Comparison of ENCODE assay signal across 8 cellular contexts in genomic region chr1:52054496-52055065, GRCh38. TPM values are rescaled to one million over a fixed set of nuclear protein-coding genes. Genes with fewer than 3 reads are reported as not detected.
A peak's percentile ranks its signal among the peaks of the same experiment; 100 is the strongest.
DNase-seq lines count a peak whose midpoint lies in the region; ATAC-seq and TF ChIP-seq lines count a peak whose summit lies in the region.

No MANE protein-coding gene starts in this region.

- peak overlapping the region; percentile 89 to 100 (median 95) for H3K27ac Mint-ChIP-seq in CD8-positive, alpha-beta memory T cell
- peak overlapping the region; percentile 91 to 95 for H3K27ac Mint-ChIP-seq in effector memory CD8-positive, alpha-beta T cell

- H3K9me2 ChIP-seq in OCI-LY7 (ENCODE audit: insufficient read depth, low read length), result no peaks in the 10 kb centered on the region

- no peaks in the 10 kb centered on the region for H3K27me3 Mint-ChIP-seq in CD8-positive, alpha-beta memory T cell
- H3K27me3 Mint-ChIP-seq in effector memory CD8-positive, alpha-beta T cell, result no peaks in the 10 kb centered on the region

- TF ChIP-seq CTCF in OCI-LY7 (conservative IDR thresholded peaks at IDR 0.05; ENCODE audit: low read length), result no peak
- TF ChIP-seq CTCF in neutrophil (IDR thresholded peaks at IDR 0.05), result no peak

- peaks cover 34% of the 10 kb centered on the region for H3K4me1 ChIP-seq in CD8-positive, alpha-beta memory T cell (ENCODE audit: insufficient read depth, low read length)
- H3K4me1 ChIP-seq in OCI-LY7 (ENCODE audit: insufficient read depth, low read length, poor library complexity, severe bottlenecking) (peaks cover 35% of the 10 kb centered on the region), neutrophil (ENCODE audit: control insufficient read depth in 1 of 2, insufficient read depth in 1 of 2, low read depth in 1 of 2, low read length in 1 of 2) (peaks cover 26 to 36% of the 10 kb centered on the region in 2 experiments)

- no peaks in the 10 kb centered on the region for H3K9me3 Mint-ChIP-seq in CD8-positive, alpha-beta memory T cell
- no peaks in the 10 kb centered on the region for H3K9me3 Mint-ChIP-seq in effector memory CD8-positive, alpha-beta T cell

- peak overlapping the region; percentile 97 for H3K4me3 ChIP-seq in CD8-positive, alpha-beta memory T cell (ENCODE audit: low read length)
- peak overlapping the region; percentile 96 for H3K4me3 ChIP-seq in OCI-LY7 (ENCODE audit: low read depth, low read length, poor library complexity, severe bottlenecking)
- H3K4me3 ChIP-seq in neutrophil (ENCODE audit: low read depth in 1 of 2, low read length in 1 of 2), result peak overlapping the region; percentile 91 to 98

- peak overlapping the region; percentile 87 for H3K27ac ChIP-seq in CD8-positive, alpha-beta memory T cell (ENCODE audit: low read depth, low read length)
- H3K27ac ChIP-seq in OCI-LY7 (ENCODE audit: low read depth, low read length, poor library complexity, severe bottlenecking), result peak overlapping the region; percentile 80
- peak overlapping the region; percentile 88 for H3K27ac ChIP-seq in neutrophil

- no peak for ATAC-seq in effector memory CD8-positive, alpha-beta T cell (replicated peaks)
- ATAC-seq in HG02571 (IDR thresholded peaks at IDR 0.05; ENCODE audit: unreplicated experiment), result no peak
- no peak for ATAC-seq in HG02870 (IDR thresholded peaks at IDR 0.05; ENCODE audit: unreplicated experiment)

- peaks cover 0 to 48% (median 1%) of the 10 kb centered on the region in 3 donors for H3K36me3 Mint-ChIP-seq in CD8-positive, alpha-beta memory T cell
- H3K36me3 Mint-ChIP-seq in effector memory CD8-positive, alpha-beta T cell (ENCODE audit: insufficient read depth), result peaks cover 28% of the 10 kb centered on the region

- POLR2A ChIA-PET in CD8-positive, alpha-beta memory T cell (lab: Charles Lee), result interaction anchor here (1.0 to 3.7 kb wide), 2 partner anchors 21 to 498 kb away, joined by 4 to 23 read pairs; partner anchors contain the start of genes KTI12 and TUT4
- POLR2A ChIA-PET in OCI-LY7 (lab: Charles Lee), result interaction anchor here (0.6 to 2.0 kb wide), 5 partner anchors 18 to 634 kb away, joined by 3 to 14 read pairs (median 5); partner anchors contain the start of gene KTI12

- H4K20me1 ChIP-seq in OCI-LY7 (ENCODE audit: insufficient read depth, low read length), result peaks cover 31% of the 10 kb centered on the region; the same call in 1 of the 2 replicates

- peak overlapping the region; percentile 97 for H3K4me2 ChIP-seq in OCI-LY7 (ENCODE audit: low read length)

- H3K4me3 Mint-ChIP-seq in CD8-positive, alpha-beta memory T cell, result peak overlapping the region; percentile 94 to 100 (median 98)
- peak overlapping the region; percentile 94 to 95 for H3K4me3 Mint-ChIP-seq in effector memory CD8-positive, alpha-beta T cell

- peaks cover 57 to 72% (median 60%) of the 10 kb centered on the region in 3 donors for H3K4me1 Mint-ChIP-seq in CD8-positive, alpha-beta memory T cell
- H3K4me1 Mint-ChIP-seq in effector memory CD8-positive, alpha-beta T cell (ENCODE audit: low read depth in 2 of 2), result peaks cover 50 to 52% of the 10 kb centered on the region in 2 donors

- no TSS peak for BruUV-seq in OCI-LY7 (replicated peaks; lab: Mats Ljungman, UMichigan)

- H3K36me3 ChIP-seq in CD8-positive, alpha-beta memory T cell (ENCODE audit: insufficient read depth, low read length), result no peaks in the 10 kb centered on the region
- H3K36me3 ChIP-seq in OCI-LY7 (ENCODE audit: insufficient read depth, low read length) (peaks cover 45% of the 10 kb centered on the region), neutrophil (peaks cover 14% of the 10 kb centered on the region)

- H3K79me2 ChIP-seq in OCI-LY7 (ENCODE audit: insufficient read depth, low read depth, low read length), result peaks cover 62% of the 10 kb centered on the region

- no peaks in the 10 kb centered on the region for H3K27me3 ChIP-seq in CD8-positive, alpha-beta memory T cell (ENCODE audit: insufficient read depth, low read length, poor library complexity, severe bottlenecking)
- no peaks in the 10 kb centered on the region for H3K27me3 ChIP-seq in neutrophil

- CTCF ChIA-PET in CD8-positive, alpha-beta memory T cell (lab: Charles Lee), result interaction anchor here (0.8 kb wide), 1 partner anchor 21 kb away, joined by 3 read pairs; the partner anchor contains the start of gene KTI12
- CTCF ChIA-PET in OCI-LY7 (lab: Charles Lee; ENCODE audit: unreplicated experiment), result no interaction called here

- peak overlapping the region; percentile 90 for H2AFZ ChIP-seq in OCI-LY7 (ENCODE audit: low read length)

- intact Hi-C loops in OCI-LY7 (cut with micrococcal nuclease; ENCODE audit: unreplicated experiment), result loop anchor here (10.0 kb wide), 2 partner anchors 1270 to 1780 kb away; partner anchors contain the start of genes LRP8 and NDC1

- no peak for DNase-seq in CD8-positive, alpha-beta memory T cell
- DNase-seq in OCI-LY7 (ENCODE audit: low spot score) (peak; percentile 5), DMS 273 (lab: John Stamatoyannopoulos, UW; ENCODE audit: unreplicated experiment) (no peak), HT-29 (ENCODE audit: low spot score) (no peak)
- DNase-seq in effector memory CD8-positive, alpha-beta T cell, result no peak

- no peaks in the 10 kb centered on the region for H3K9me3 ChIP-seq in CD8-positive, alpha-beta memory T cell (ENCODE audit: low read length)
- H3K9me3 ChIP-seq in OCI-LY7 (ENCODE audit: low read length) (no peaks in the 10 kb centered on the region), neutrophil (no peaks in the 10 kb centered on the region)

RNA-seq across cellular contexts. Expression of gene TXNDC12, which starts 0.4 kb away (rescaled TPM):
- 10 to 100 TPM; 29.9 to 34.7 TPM for total RNA-seq in CD8-positive, alpha-beta memory T cell
- polyA plus RNA-seq in CD8-positive, alpha-beta memory T cell, result 86.5 TPM
- 26.6 and 28.5 TPM in 2 replicates for total RNA-seq in OCI-LY7 (2014; rRNA removed; shearing (Covaris generic))
- total RNA-seq in OCI-LY7 (2022), result 38.2 and 40.5 TPM in 2 replicates
- 27.3 and 28.7 TPM in 2 replicates for total RNA-seq in HT-29 (2014; rRNA removed; shearing (Covaris generic))

RNA-seq across cellular contexts. Expression of gene BTF3L4, which starts 1.5 kb away (rescaled TPM):
- total RNA-seq in CD8-positive, alpha-beta memory T cell, result 10 to 100 TPM; 31.8 to 32.4 TPM
- polyA plus RNA-seq in CD8-positive, alpha-beta memory T cell, result 55.0 TPM
- total RNA-seq in OCI-LY7 (2014; rRNA removed; shearing (Covaris generic)), result 25.5 and 27.4 TPM in 2 replicates
- 47.6 and 49.0 TPM in 2 replicates for total RNA-seq in OCI-LY7 (2022)
- 19.0 and 22.6 TPM in 2 replicates for total RNA-seq in HT-29 (2014; rRNA removed; shearing (Covaris generic))

RNA-seq across cellular contexts. Expression of gene KTI12, which starts 21.0 kb away (rescaled TPM):
- 10 to 100 TPM; 16.4 to 18.1 TPM for total RNA-seq in CD8-positive, alpha-beta memory T cell
- polyA plus RNA-seq in CD8-positive, alpha-beta memory T cell, result 38.8 TPM
- total RNA-seq in OCI-LY7 (2014; rRNA removed; shearing (Covaris generic)), result 15.8 and 16.4 TPM in 2 replicates
- total RNA-seq in OCI-LY7 (2022), result 16.8 and 16.9 TPM in 2 replicates
- total RNA-seq in HT-29 (2014; rRNA removed; shearing (Covaris generic)), result 20.7 and 24.5 TPM in 2 replicates
